ENCODE assay signal across 17 cellular contexts in genomic region chr5:128305341-128305740, GRCh38.
DNase-seq lines count a peak whose midpoint lies in the region; ATAC-seq and TF ChIP-seq lines count a peak whose summit lies in the region.
"Had no signal": no experiment of that assay in that cellular context is flagged by ENCODE, and none has a peak within 500 bp of the region (broad histone marks: within the 10 kb centered on the region; RNA-seq: fewer than 3 reads in every experiment).

No MANE protein-coding gene starts in this region.

- no peak for TF ChIP-seq CTCF in cardiac muscle cell (IDR thresholded peaks at IDR 0.05; ENCODE audit: low read depth, low read length)
- no peak for TF ChIP-seq CTCF in heart left ventricle (IDR thresholded peaks at IDR 0.05)
- no peak for TF ChIP-seq CTCF in A673 (conservative IDR thresholded peaks at IDR 0.05; ENCODE audit: low read depth, low read length)

- intact Hi-C loops in heart left ventricle (cut with DNase I): no loop called here
- intact Hi-C loops in A673 (cut with micrococcal nuclease; ENCODE audit: unreplicated experiment): no loop called here

- TF ChIP-seq POLR2A in heart left ventricle (IDR thresholded peaks at IDR 0.05): no peak

- H3K4me1 ChIP-seq in cardiac muscle cell (ENCODE audit: low read depth) (no peaks in the 10 kb centered on the region), heart left ventricle (no peaks in the 10 kb centered on the region), A673 (ENCODE audit: insufficient read depth, low read length, poor library complexity, severe bottlenecking) (no peaks in the 10 kb centered on the region)

- no peak for ATAC-seq in heart left ventricle
- ATAC-seq: HCT116 had no signal

- peaks cover 98% of the 10 kb centered on the region for H3K36me3 ChIP-seq in cardiac muscle cell
- H3K36me3 ChIP-seq in heart left ventricle: peaks cover 0 to 29% (median 4%) of the 10 kb centered on the region in 9 donors
- H3K36me3 ChIP-seq in A673 (ENCODE audit: insufficient read depth, low read length, poor library complexity, severe bottlenecking): no peaks in the 10 kb centered on the region

- H3K4me3 ChIP-seq in cardiac muscle cell: no peak overlapping the region
- H3K4me3 ChIP-seq in heart left ventricle: no peak overlapping the region
- no peak overlapping the region for H3K4me3 ChIP-seq in A673 (ENCODE audit: low read depth, low read length, poor library complexity, severe bottlenecking)
- H3K4me3 ChIP-seq: GM23248 had no signal

- CTCF ChIA-PET in A673 (lab: Charles Lee): no interaction called here

- H3K27ac ChIP-seq in cardiac muscle cell (peak overlapping the region; percentile 78), heart left ventricle (no peak overlapping the region), substantia nigra (ENCODE audit: low read depth, low read length, poor library complexity, severe bottlenecking) (no peak overlapping the region), A673 (ENCODE audit: low read depth, low read length, poor library complexity, severe bottlenecking) (no peak overlapping the region)
- H3K27ac ChIP-seq: 22Rv1, GM23248 had no signal

- H3K9me3 ChIP-seq in cardiac muscle cell (ENCODE audit: low read depth): no peaks in the 10 kb centered on the region
- H3K9me3 ChIP-seq in heart left ventricle: no peaks in the 10 kb centered on the region
- H3K9me3 ChIP-seq in A673 (ENCODE audit: low read depth, low read length, poor library complexity, severe bottlenecking): no peaks in the 10 kb centered on the region

- POLR2A ChIA-PET in A673 (lab: Charles Lee; ENCODE audit: low non-redundant PET): no interaction called here

- WGBS in heart left ventricle, 4 donors: 90 to 93% (median 91%) methylated on average over 5 of the region's 5 CpGs

- no TSS peak for BruUV-seq in A673 (replicated peaks; lab: Mats Ljungman, UMichigan)

- no peaks in the 10 kb centered on the region for H3K27me3 ChIP-seq in cardiac muscle cell
- no peaks in the 10 kb centered on the region for H3K27me3 ChIP-seq in heart left ventricle
- no peaks in the 10 kb centered on the region for H3K27me3 ChIP-seq in A673 (replicated peaks; ENCODE audit: insufficient read depth, low read depth, low read length, poor library complexity)

- no peak for DNase-seq in cardiac muscle cell (ENCODE audit: low read depth in 1 of 2, low spot score in 1 of 2)
- no peak for DNase-seq in heart left ventricle
- DNase-seq in NCI-H226: peak; percentile 91
- peak; percentile 54 for DNase-seq in iris pigment epithelial cell (ENCODE audit: low read depth)
- DNase-seq in renal cortical epithelial cell (ENCODE audit: low read depth): peak; percentile 17
- DNase-seq in stimulated activated CD4-positive, alpha-beta T cell treated with anti-CD3 and anti-CD28 coated beads, Interleukin-15, amount 100 ng/mL, for 24 hours: no peak
- DNase-seq in substantia nigra (lab: John Stamatoyannopoulos, UW): no peak
- DNase-seq in A673 (ENCODE audit: low spot score): no peak
- DNase-seq: C1 segment of cervical spinal cord; CD4-positive, alpha-beta memory T cell; COR-L47; DMS153; DND-41; H9 had no signal

Comparison
In these comparisons a context has a peak if more than half of its experiments do, and no peak if none do; other contexts are left out.
1. DNase-seq: peak in NCI-H226 (single experiment), iris pigment epithelial cell (single experiment) and renal cortical epithelial cell (single experiment); none in cardiac muscle cell (0 of 2), heart left ventricle (0 of 5), stimulated activated CD4-positive, alpha-beta T cell treated with anti-CD3 and anti-CD28 coated beads, Interleukin-15, amount 100 ng/mL, for 24 hours (single experiment), substantia nigra (0 of 49) and A673 (single experiment).